In the genomic region with DNA sequence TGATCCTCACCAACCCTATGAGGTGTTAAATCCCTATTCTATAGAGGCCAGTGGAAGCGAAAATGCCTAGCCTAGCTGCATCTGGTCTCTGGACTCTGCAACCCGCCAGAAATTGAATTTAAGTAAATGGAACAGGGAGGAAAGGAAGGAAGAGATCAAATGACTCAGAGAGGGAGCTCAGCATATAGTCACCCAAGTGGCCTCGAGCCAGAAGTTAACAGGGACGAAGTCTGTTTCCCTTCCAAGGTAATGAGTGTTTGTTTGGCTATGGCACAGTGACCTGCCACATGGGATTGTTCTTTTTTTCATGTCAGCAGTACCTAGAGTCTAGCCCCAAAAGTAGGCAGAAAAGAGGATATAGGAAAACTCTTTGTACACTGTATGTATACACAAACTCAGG, we compare ENCODE assay signal across 9 cellular contexts.
A peak's percentile ranks its signal among the peaks of the same experiment; 100 is the strongest.
DNase-seq lines count a peak whose midpoint lies in the region; ATAC-seq and TF ChIP-seq lines count a peak whose summit lies in the region.
"Had no signal": no experiment of that assay in that cellular context is flagged by ENCODE, and none has a peak within 500 bp of the region (broad histone marks: within the 10 kb centered on the region; RNA-seq: fewer than 3 reads in every experiment).

No MANE protein-coding gene starts in this region.

- H3K27ac ChIP-seq in prostate gland = no peak overlapping the region
- H3K27ac ChIP-seq in WERI-Rb-1 = no peak overlapping the region

- no peaks in the 10 kb centered on the region for H3K4me1 ChIP-seq in prostate gland (replicated peaks)

- H3K9me3 ChIP-seq in prostate gland = no peaks in the 10 kb centered on the region
- no peaks in the 10 kb centered on the region for H3K9me3 ChIP-seq in WERI-Rb-1 (ENCODE audit: severe bottlenecking)

- H3K36me3 ChIP-seq in prostate gland (no peaks in the 10 kb centered on the region), WERI-Rb-1 (peaks cover 4% of the 10 kb centered on the region; the same call in 1 of the 2 replicates)

- no peak overlapping the region for H3K4me3 ChIP-seq in choroid plexus epithelial cell (ENCODE audit: low read depth, low read length)
- H3K4me3 ChIP-seq in prostate gland = no peak overlapping the region
- no peak overlapping the region for H3K4me3 ChIP-seq in WERI-Rb-1 (ENCODE audit: low read depth, low read length)

- 7% methylated on average over 4 of the region's 4 CpGs for WGBS in prostate gland

- TF ChIP-seq POLR2A in prostate gland (IDR thresholded peaks at IDR 0.05) = no peak

- TF ChIP-seq CTCF in choroid plexus epithelial cell (conservative IDR thresholded peaks at IDR 0.05; ENCODE audit: low read depth, low read length) (no peak), prostate gland (IDR thresholded peaks at IDR 0.05) (no peak), WERI-Rb-1 (IDR thresholded peaks at IDR 0.05; ENCODE audit: low read depth, low read length) (no peak)

- H3K27me3 ChIP-seq in prostate gland (replicated peaks; ENCODE audit: insufficient read depth) = no peaks in the 10 kb centered on the region
- no peaks in the 10 kb centered on the region for H3K27me3 ChIP-seq in WERI-Rb-1 (ENCODE audit: insufficient read depth, low read depth, severe bottlenecking)

- no peak for ATAC-seq in GM19397 (IDR thresholded peaks at IDR 0.05; ENCODE audit: unreplicated experiment)
- ATAC-seq in GM21529 (IDR thresholded peaks at IDR 0.05; ENCODE audit: unreplicated experiment) = no peak

- intact Hi-C loops in prostate gland (cut with DNase I) = no loop called here

- DNase-seq in GDM1 (lab: John Stamatoyannopoulos, UW) (peak; percentile 50), NCI-H226 (peak; percentile 72), choroid plexus epithelial cell (ENCODE audit: low read depth) (peak; percentile 79), prostate gland (ENCODE audit: low spot score) (peak; percentile 80), WERI-Rb-1 (no peak)
- no peak for DNase-seq in stimulated activated CD4-positive, alpha-beta T cell treated with anti-CD3 and anti-CD28 coated beads, Interleukin-4, amount 100 ng/mL, for 24 hours
- DNase-seq: activated T-cell treated with anti-CD3 and anti-CD28 coated beads, Interleukin-2, amount 50 U/mL, for 24 hours had no signal

Comparison
In these comparisons a context has a peak if more than half of its experiments do, and no peak if none do; other contexts are left out.
1. DNase-seq: peak in GDM1 (single experiment), NCI-H226 (single experiment), choroid plexus epithelial cell (single experiment) and prostate gland (single experiment); none in WERI-Rb-1 (single experiment) and stimulated activated CD4-positive, alpha-beta T cell treated with anti-CD3 and anti-CD28 coated beads, Interleukin-4, amount 100 ng/mL, for 24 hours (single experiment).